Comparison of ENCODE assay signal across 25 cellular contexts in the genomic region with DNA sequence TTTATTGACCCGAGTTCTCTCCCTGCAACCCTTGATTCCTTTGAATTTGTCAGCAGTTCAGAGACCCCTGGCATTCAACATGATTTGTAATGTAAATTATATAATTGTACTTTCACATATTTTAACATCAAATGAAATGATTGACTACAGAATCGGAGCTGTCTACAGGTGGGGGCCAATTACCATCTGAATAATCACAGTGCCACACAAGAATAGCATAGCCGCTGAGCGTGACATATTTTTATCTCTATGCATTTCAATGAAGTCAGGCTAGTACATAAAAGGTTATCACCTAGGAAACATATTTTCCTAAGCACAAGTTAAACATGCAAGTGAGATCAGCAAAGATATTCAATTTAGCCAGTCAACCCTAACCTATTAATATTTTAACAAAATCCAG.
"Had no signal": no experiment of that assay in that cellular context is flagged by ENCODE, and none has a peak within 500 bp of the region (broad histone marks: within the 10 kb centered on the region; RNA-seq: fewer than 3 reads in every experiment).

No MANE protein-coding gene starts in this region.

- H3K36me3 ChIP-seq: ascending aorta had no signal

- DNase-seq: activated CD4-positive, alpha-beta memory T cell treated with anti-CD3 and anti-CD28 coated beads for 36 hours; activated CD4-positive, alpha-beta T cell treated with anti-CD3 and anti-CD28 coated beads, Interleukin-2, amount 10 ng/mL, durations not matched to agents 7 days and 5 days; activated CD4-positive, CD25-positive, alpha-beta regulatory T cell; activated CD8-positive, alpha-beta memory T cell treated with anti-CD3 and anti-CD28 coated beads for 24 hours; activated effector memory CD4-positive, alpha-beta T cell treated with anti-CD3 and anti-CD28 coated beads, Interleukin-2, amount 50 U/mL, for 16 hours; activated naive CD4-positive, alpha-beta T cell treated with Interleukin-2 at 50 U/mL for 16 hours; activated naive CD8-positive, alpha-beta T cell treated with anti-CD3 and anti-CD28 coated beads, Interleukin-2, amount 50 U/mL, for 24 hours; activated T-cell treated with anti-CD3 and anti-CD28 coated beads, Interleukin-2, amount 50 U/mL, for 4 hours; amniotic stem cell; body of pancreas; MM.1S; NCI-H1105 treated with DMSO at 0.1 percent for 48 hours; NCI-H1436 treated with DMSO at 0.1 percent for 48 hours; NCI-H187; NCI-H2081; NCI-H446; NCI-H524; PC-3; SIG-M5; T-cell; T-helper 2 cell had no signal

- H3K9me3 ChIP-seq: ascending aorta, body of pancreas had no signal

- H3K4me3 ChIP-seq: ascending aorta, body of pancreas, SK-N-MC had no signal

- H3K4me1 ChIP-seq: ascending aorta, body of pancreas had no signal

- H3K27ac ChIP-seq: ascending aorta, body of pancreas, SK-N-MC, VCaP had no signal

- H3K27me3 ChIP-seq: ascending aorta, body of pancreas had no signal

- ATAC-seq: activated naive CD4-positive, alpha-beta T cell treated with anti-CD3 and anti-CD28 coated beads, Interleukin-2, amount 50 U/mL, for 72 hours; activated naive CD8-positive, alpha-beta T cell treated with anti-CD3 and anti-CD28 coated beads, Interleukin-2, amount 50 U/mL, for 24 hours; activated T-cell treated with anti-CD3 and anti-CD28 coated beads, Interleukin-2, amount 50 U/mL, for 4 hours; body of pancreas; PC-3; T-cell had no signal
